Comparison of ENCODE assay signal across 8 cellular contexts in the genomic region with DNA sequence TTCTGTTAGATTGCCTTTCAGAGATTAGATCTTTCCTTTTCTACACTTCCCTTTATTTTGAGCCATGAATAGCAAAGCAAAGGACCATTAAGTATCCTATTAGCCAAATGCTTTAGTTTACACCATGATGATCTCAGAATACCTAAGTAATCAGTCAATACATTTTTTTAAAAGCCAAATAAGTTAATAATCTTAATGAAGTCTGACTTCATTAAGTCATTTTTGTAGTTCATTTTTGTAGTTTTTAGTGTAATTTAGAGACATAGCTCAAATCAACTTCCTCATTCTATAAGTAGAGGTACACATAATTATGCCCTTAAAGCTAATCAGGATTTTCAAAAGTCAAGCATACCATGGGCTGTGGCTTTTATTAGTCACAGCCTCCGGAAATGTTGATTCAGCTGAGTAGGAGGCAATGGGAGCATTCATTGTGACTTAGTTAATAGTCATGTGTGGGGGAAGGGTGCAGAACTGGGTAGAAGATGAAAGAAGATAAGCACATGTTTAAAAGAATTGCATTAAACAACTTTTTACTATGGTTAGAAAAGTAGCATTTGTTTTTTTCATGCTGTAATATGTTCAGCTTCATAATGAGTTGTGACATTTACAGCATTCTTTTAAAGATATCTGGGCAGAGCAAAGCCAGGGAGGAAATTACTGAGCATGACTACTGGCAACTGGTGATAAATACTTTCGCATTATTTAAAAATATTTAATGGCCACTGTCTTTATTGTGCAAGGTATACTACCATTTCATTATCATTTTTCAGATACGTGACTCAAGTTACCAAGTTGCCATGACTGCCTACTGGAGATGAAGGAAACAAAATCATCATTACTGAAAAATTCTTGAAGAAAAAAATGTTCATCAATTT. TPM values are rescaled to one million over a fixed set of nuclear protein-coding genes. Genes with fewer than 3 reads are reported as not detected.
A peak's percentile ranks its signal among the peaks of the same experiment; 100 is the strongest.
DNase-seq lines count a peak whose midpoint lies in the region; ATAC-seq, FAIRE-seq and TF ChIP-seq lines count a peak whose summit lies in the region.

No MANE protein-coding gene starts in this region.

- no peaks in the 10 kb centered on the region for H3K27me3 ChIP-seq in pancreas

- peaks cover 0 to 4% (median 0%) of the 10 kb centered on the region in 3 donors for H3K4me1 ChIP-seq in pancreas

- in situ Hi-C loops in G401 (cut with HindIII; ENCODE audit: low sequenced_read_pairs), result no loop called here

- intact Hi-C loops in pancreas (cut with DNase I), result no loop called here

- DNase-seq in G401 (ENCODE audit: low spot score) (peak; percentile 22), HCEC 1CT (peak; percentile 98), NAMALWA (ENCODE audit: low spot score) (peak; percentile 62), epidermal melanocyte (ENCODE audit: insufficient read length, low spot score) (peak; percentile 86), pancreas (peak in 2 of 6 donors; percentile 5 to 37), NCI-H1694 (lab: John Stamatoyannopoulos, UW) (no peak), NCI-H1105 (lab: John Stamatoyannopoulos, UW) (no peak)
- DNase-seq in activated CD4-positive, alpha-beta T cell treated with anti-CD3 and anti-CD28 coated beads for 48 hours, result peak; percentile 87

- ATAC-seq in pancreas, result peak in 3 of 4 donors; percentile 67 to 93 (median 92)

- no peaks in the 10 kb centered on the region for H3K9me3 ChIP-seq in pancreas

- TF ChIP-seq CTCF in pancreas (IDR thresholded peaks at IDR 0.05), result no peak

- peak overlapping the region in 2 of 4 donors; percentile 31 to 46 for H3K27ac ChIP-seq in pancreas

- FAIRE-seq in pancreas (lab: Jason Lieb, UNC), result no peak

- H3K4me3 ChIP-seq in pancreas, result no peak overlapping the region

- WGBS in pancreas, 2 donors, result 41 to 67% methylated on average over 3 of the region's 3 CpGs

- no peaks in the 10 kb centered on the region for H3K36me3 ChIP-seq in pancreas

RNA-seq across cellular contexts. Expression of a gene that starts 57.3 kb away (rescaled TPM):
- total RNA-seq in G401 (2014; rRNA removed; shearing (Covaris generic)), result 91.0 and 93.8 TPM in 2 replicates
- total RNA-seq in pancreas, result 10 to 100 TPM in 2 of 6 donors, 1 to 10 TPM in 4; 4.8 to 18.2 (median 7.9) TPM
- polyA plus RNA-seq in pancreas, result 1 to 10 TPM; 4.0 to 8.6 TPM

Comparison
In these comparisons a context has a peak if more than half of its experiments do, and no peak if none do; other contexts are left out.
1. DNase-seq: peak in G401 (single experiment), HCEC 1CT (single experiment), NAMALWA (single experiment), activated CD4-positive, alpha-beta T cell treated with anti-CD3 and anti-CD28 coated beads for 48 hours (single experiment) and epidermal melanocyte (single experiment); none in NCI-H1694 (single experiment) and NCI-H1105 (single experiment).